In genomic region chr6:88835210-88835609, GRCh38 we compare ENCODE assay signal across 7 cellular contexts.
"Had no signal": no experiment of that assay in that cellular context is flagged by ENCODE, and none has a peak within 500 bp of the region (broad histone marks: within the 10 kb centered on the region; RNA-seq: fewer than 3 reads in every experiment).

No MANE protein-coding gene starts in this region.

- FAIRE-seq: GM12878, GM12891, GM12892, GM18507, GM19239 had no signal

- DNase-seq: GDM1, GF-D8 had no signal

- ATAC-seq: GM12878 had no signal

- H3K4me3 ChIP-seq: GM12878 had no signal
